In the genomic region with DNA sequence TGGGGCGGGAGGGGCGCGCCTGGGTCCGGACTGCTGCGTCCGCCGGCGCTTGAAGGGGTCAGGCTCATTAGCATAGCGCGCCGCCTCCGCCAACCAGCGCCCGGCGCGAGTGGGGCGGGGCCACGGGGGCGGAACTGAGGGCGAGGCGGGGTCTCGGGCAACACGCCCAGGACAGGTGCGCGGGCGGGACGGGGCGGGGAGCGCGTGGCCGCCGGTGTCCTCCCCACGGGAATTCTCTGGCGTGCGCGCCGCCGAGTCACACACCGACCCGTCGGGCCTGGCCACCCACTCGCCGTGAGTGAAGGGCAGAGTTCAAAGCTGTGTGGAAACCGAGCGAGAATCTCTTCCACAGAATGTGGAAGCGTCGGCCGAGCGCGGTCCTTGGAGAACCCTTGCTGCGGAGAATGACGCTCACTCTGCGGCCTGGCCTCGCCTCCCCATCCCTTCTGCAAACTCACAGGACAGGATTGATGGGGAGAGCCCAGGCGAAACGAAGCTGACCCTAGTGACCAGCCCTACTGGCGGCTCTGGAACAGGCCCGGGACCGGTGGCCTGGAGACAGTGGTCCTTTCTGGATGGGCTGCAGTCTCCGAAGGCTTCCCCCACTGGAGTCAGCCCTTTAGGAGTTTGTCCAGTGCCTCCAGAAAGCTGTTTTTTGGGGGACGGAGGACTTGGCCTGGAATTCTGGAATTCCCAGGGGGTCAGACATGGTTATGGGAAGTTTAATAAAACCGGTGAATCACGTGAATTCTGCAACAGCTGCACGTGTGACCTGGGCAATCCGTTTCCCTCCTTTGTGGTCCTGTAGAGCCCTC, we compare ENCODE assay signal across 8 cellular contexts. TPM values are rescaled to one million over a fixed set of nuclear protein-coding genes. Genes with fewer than 3 reads are reported as not detected.
DNase-seq lines count a peak whose midpoint lies in the region; ATAC-seq and TF ChIP-seq lines count a peak whose summit lies in the region.

A gene (minus strand): TSS at position 69 of the 815 bp plus-strand sequence. CDS start 101 bp downstream, outside the sequence.

- 9 to 10% methylated on average over 46 to 65 of the region's 65 CpGs for WGBS in endodermal cell (ENCODE audit: insufficient coverage in 1 of 2, insufficient read length in 1 of 2), 2 experiments

- no peaks in the 10 kb centered on the region for H3K4me1 ChIP-seq in endodermal cell (ENCODE audit: control insufficient read depth, insufficient read depth, low read length)

- no peaks in the 10 kb centered on the region for H3K36me3 Mint-ChIP-seq in endodermal cell (ENCODE audit: low read depth)

- H3K27ac ChIP-seq in endodermal cell (ENCODE audit: low read depth, low read length), result no peak within 1 kb of the TSS

- H3K9me3 ChIP-seq in endodermal cell (ENCODE audit: control insufficient read depth, low read length), result no peaks in the 10 kb centered on the region

- H3K27me3 Mint-ChIP-seq in endodermal cell (ENCODE audit: insufficient read depth), result peaks cover 40% of the 10 kb centered on the region

- no peak within 1 kb of the TSS for H3K27ac Mint-ChIP-seq in endodermal cell

- ATAC-seq in GM18909 (IDR thresholded peaks at IDR 0.05; ENCODE audit: poor library complexity, unreplicated experiment) (peak; percentile 81), HG03280 (IDR thresholded peaks at IDR 0.05; ENCODE audit: unreplicated experiment) (peak; percentile 75)

- H3K9me3 Mint-ChIP-seq in endodermal cell, result no peaks in the 10 kb centered on the region

- peak within 1 kb of the TSS; percentile 57 for H3K4me3 Mint-ChIP-seq in endodermal cell

- peak within 1 kb of the TSS; percentile 76 for H3K4me3 ChIP-seq in endodermal cell (ENCODE audit: low read length)

- peaks cover 10% of the 10 kb centered on the region for H3K4me1 Mint-ChIP-seq in endodermal cell

- peaks cover 35% of the 10 kb centered on the region for H3K27me3 ChIP-seq in endodermal cell (ENCODE audit: control insufficient read depth, insufficient read depth, low read length, poor library complexity, severe bottlenecking)

- no peak within 1 kb of the TSS for H3K9ac ChIP-seq in endodermal cell (ENCODE audit: extremely low read depth, low read length, poor library complexity, severe bottlenecking)

- TF ChIP-seq CTCF in endodermal cell (conservative IDR thresholded peaks at IDR 0.05), result no peak

- H3K36me3 ChIP-seq in endodermal cell (ENCODE audit: control insufficient read depth, insufficient read depth, low read length), result no peaks in the 10 kb centered on the region

- DNase-seq in AG08396 (ENCODE audit: low spot score) (peak; percentile 87), NCI-H774 (lab: John Stamatoyannopoulos, UW) (peak; percentile 65), endodermal cell (peak; percentile 98), mucosa of gallbladder (ENCODE audit: low spot score) (peak; percentile 82)
- peak; percentile 70 to 72 for DNase-seq in activated CD8-positive, alpha-beta memory T cell treated with anti-CD3 and anti-CD28 coated beads for 4 hours (ENCODE audit: low read depth in 2 of 2)
- DNase-seq in stimulated activated CD8-positive, alpha-beta memory T cell treated with anti-CD3 and anti-CD28 coated beads, Interleukin-4, amount 100 ng/mL, for 1 hour (ENCODE audit: low read depth in 2 of 2, low spot score in 1 of 2), result peak; percentile 67 to 71

RNA-seq across cellular contexts. Expression of the gene that starts here (rescaled TPM):
- total RNA-seq in endodermal cell (1 to 10 TPM in 1 of 2 donors, under 1 TPM in 1; 0.77 to 2.1 TPM), mucosa of gallbladder (1.9 TPM)
- polyA plus RNA-seq in endodermal cell (2013, experiment 1 of 2), result 0.75 TPM
- polyA plus RNA-seq in endodermal cell (2013, experiment 2 of 2), result 0.46 TPM
